8 cellular contexts compared by ENCODE assay signal in the genomic region with DNA sequence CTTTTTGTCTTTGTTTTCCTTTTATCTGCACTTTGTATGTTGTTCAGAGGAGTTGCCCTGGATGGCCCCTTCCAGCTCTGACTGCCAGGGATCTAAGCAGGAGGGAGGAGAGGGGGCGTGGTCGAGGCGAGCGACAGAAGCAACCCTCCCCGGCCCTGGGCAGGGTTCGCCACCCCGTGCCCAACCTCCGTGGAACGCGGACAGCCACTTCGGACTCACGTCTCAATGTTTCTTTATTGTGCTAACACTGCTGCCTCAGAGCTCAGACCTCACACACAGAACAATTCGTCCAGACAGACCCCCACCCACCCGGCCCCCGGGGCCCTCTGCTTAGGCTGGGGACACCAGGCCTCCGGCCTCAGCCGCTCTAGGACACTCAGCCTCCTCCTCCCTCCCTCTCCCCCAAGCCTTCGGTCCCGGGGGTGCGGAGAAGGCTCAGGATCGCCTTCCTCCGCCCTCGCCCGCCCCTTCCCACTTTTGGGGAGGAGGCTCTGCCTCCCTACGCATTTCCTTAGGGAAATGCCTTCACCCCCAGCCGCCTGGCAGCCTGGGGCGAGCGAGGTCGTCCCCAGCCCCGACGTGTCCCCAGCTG. TPM values are rescaled to one million over a fixed set of nuclear protein-coding genes. Genes with fewer than 3 reads are reported as not detected.
DNase-seq lines count a peak whose midpoint lies in the region; ATAC-seq, FAIRE-seq and TF ChIP-seq lines count a peak whose summit lies in the region.

No MANE protein-coding gene starts in this region.

- no peaks in the 10 kb centered on the region for H4K20me1 ChIP-seq in astrocyte (ENCODE audit: insufficient read depth, low read length)

- no peak overlapping the region for H4K12ac ChIP-seq in trophoblast cell (ENCODE audit: low read depth, low read length)

- peak overlapping the region; percentile 70 for H3K4me3 Mint-ChIP-seq in astrocyte (ENCODE audit: unreplicated experiment)

- no peaks in the 10 kb centered on the region for H3K36me3 Mint-ChIP-seq in astrocyte (ENCODE audit: low read depth, unreplicated experiment)

- H3K27me3 Mint-ChIP-seq in astrocyte (ENCODE audit: low read depth, unreplicated experiment), result peaks cover 5% of the 10 kb centered on the region

- no peak overlapping the region for H2BK12ac ChIP-seq in trophoblast cell (ENCODE audit: low read length)

- H3K27ac ChIP-seq in astrocyte (ENCODE audit: low read depth, low read length) (peak overlapping the region; percentile 83), trophoblast cell (ENCODE audit: low read depth, low read length) (no peak overlapping the region)

- intact Hi-C loops in left ventricle myocardium superior (cut with micrococcal nuclease), result no loop called here

- peak overlapping the region; percentile 71 for H3K27ac Mint-ChIP-seq in astrocyte (ENCODE audit: unreplicated experiment)

- no peaks in the 10 kb centered on the region for H3K79me1 ChIP-seq in trophoblast cell (ENCODE audit: low read length)

- peak overlapping the region; percentile 88 for H2AFZ ChIP-seq in astrocyte (ENCODE audit: low read depth, low read length)
- H2AFZ ChIP-seq in trophoblast cell (ENCODE audit: insufficient read depth, low read length, poor library complexity), result peak overlapping the region; percentile 55

- no peak overlapping the region for H3K18ac ChIP-seq in trophoblast cell (ENCODE audit: low read length)

- peaks cover 27% of the 10 kb centered on the region for H3K4me1 Mint-ChIP-seq in astrocyte (ENCODE audit: low read depth, unreplicated experiment)

- peak overlapping the region; percentile 63 for H3K4me3 ChIP-seq in AG04449 (ENCODE audit: low read depth, low read length)
- peak overlapping the region; percentile 59 for H3K4me3 ChIP-seq in astrocyte (ENCODE audit: insufficient read depth, low read depth, low read length)
- peak overlapping the region; percentile 67 for H3K4me3 ChIP-seq in trophoblast cell (ENCODE audit: low read depth, low read length)

- H2BK5ac ChIP-seq in trophoblast cell (ENCODE audit: low read depth, low read length, poor library complexity), result no peak overlapping the region

- no peak for DNase-seq in AG04449 (ENCODE audit: low read depth, low spot score)
- DNase-seq in NCI-H748 (lab: John Stamatoyannopoulos, UW; ENCODE audit: unreplicated experiment), result peak; percentile 68
- DNase-seq in astrocyte (ENCODE audit: low read depth), result peak; percentile 35
- DNase-seq in left ventricle myocardium superior, result peak; percentile 91
- no peak for DNase-seq in trophoblast cell
- no peak for DNase-seq in NCI-H1048 (lab: John Stamatoyannopoulos, UW)

- WGBS in trophoblast cell (ENCODE audit: extremely low coverage, insufficient coverage, insufficient read length), result no CpG with 5 or more reads among the region's 31 CpGs

- CTCF ChIA-PET in AG04449 (lab: Yijun Ruan, JAX), result interaction anchor here (0.7 to 5.5 kb wide), 8 partner anchors 13 to 153 kb away, joined by 3 to 57 read pairs (median 7); no protein-coding TSS in a partner anchor

- POLR2A ChIA-PET in AG04449 (lab: Yijun Ruan, JAX), result interaction anchor here (0.9 to 1.2 kb wide), 3 partner anchors 18 to 36 kb away, joined by 3 to 6 read pairs (median 3); no protein-coding TSS in a partner anchor

- H3K14ac ChIP-seq in trophoblast cell (ENCODE audit: low read length), result no peak overlapping the region

- no peak overlapping the region for H2AK5ac ChIP-seq in trophoblast cell (ENCODE audit: low read length)

- no peak overlapping the region for H4K8ac ChIP-seq in trophoblast cell (ENCODE audit: low read depth, low read length)

- FAIRE-seq in astrocyte (lab: Jason Lieb, UNC), result no peak

- no peaks in the 10 kb centered on the region for H3K79me2 ChIP-seq in astrocyte (ENCODE audit: insufficient read depth, low read length)
- H3K79me2 ChIP-seq in trophoblast cell (ENCODE audit: control insufficient read depth, insufficient read depth, low read length, poor library complexity), result no peaks in the 10 kb centered on the region

- no peak for TF ChIP-seq CTCF in AG04449 (IDR thresholded peaks at IDR 0.05; ENCODE audit: insufficient read depth, low read length, missing control alignments)
- no peak for TF ChIP-seq CTCF in astrocyte (IDR thresholded peaks at IDR 0.05; ENCODE audit: insufficient read depth, low read depth, low read length)

- H3K23ac ChIP-seq in trophoblast cell (ENCODE audit: low read length), result no peak overlapping the region

- H3K9me3 ChIP-seq in astrocyte (ENCODE audit: insufficient read depth, low read depth, low read length) (no peaks in the 10 kb centered on the region), trophoblast cell (ENCODE audit: insufficient read depth, low read depth, low read length) (peaks cover 5% of the 10 kb centered on the region)

- no peak overlapping the region for H3K4ac ChIP-seq in trophoblast cell (ENCODE audit: low read depth, low read length)

- peak overlapping the region; percentile 87 for H3K9ac ChIP-seq in astrocyte (ENCODE audit: low read length)
- no peak overlapping the region for H3K9ac ChIP-seq in trophoblast cell (ENCODE audit: low read length)

- H4K91ac ChIP-seq in trophoblast cell (ENCODE audit: low read depth, low read length), result no peak overlapping the region

- H3K4me2 ChIP-seq in astrocyte (ENCODE audit: low read length), result peak overlapping the region; percentile 89
- H3K4me2 ChIP-seq in trophoblast cell (ENCODE audit: low read length), result peak overlapping the region; percentile 83

- no peaks in the 10 kb centered on the region for H3K9me3 Mint-ChIP-seq in astrocyte (ENCODE audit: unreplicated experiment)

- peak; percentile 6 for ATAC-seq in GM19351 (IDR thresholded peaks at IDR 0.05; ENCODE audit: unreplicated experiment)
- peak; percentile 92 for ATAC-seq in left ventricle myocardium superior
- no peak for ATAC-seq in HG03457 (IDR thresholded peaks at IDR 0.05; ENCODE audit: unreplicated experiment)

- H3K4me1 ChIP-seq in astrocyte (ENCODE audit: insufficient read depth, low read length) (peaks cover 42% of the 10 kb centered on the region), trophoblast cell (ENCODE audit: control insufficient read depth in 1 of 2, insufficient read depth in 2 of 2, low read length in 2 of 2) (peaks cover 8 to 9% of the 10 kb centered on the region in 2 experiments)

- no peaks in the 10 kb centered on the region for H3K36me3 ChIP-seq in astrocyte (ENCODE audit: insufficient read depth, low read length)
- no peaks in the 10 kb centered on the region for H3K36me3 ChIP-seq in trophoblast cell (ENCODE audit: control insufficient read depth in 1 of 2, insufficient read depth in 2 of 2, low read length in 2 of 2)

- H3K27me3 ChIP-seq in astrocyte (ENCODE audit: insufficient read depth, low read length) (no peaks in the 10 kb centered on the region), trophoblast cell (ENCODE audit: insufficient read depth, low read length) (peaks cover 20% of the 10 kb centered on the region)

- no peak overlapping the region for H2BK120ac ChIP-seq in trophoblast cell (ENCODE audit: insufficient read depth, low read length, poor library complexity)

RNA-seq across cellular contexts. Expression of gene VSIG8, which starts 8.3 kb away (rescaled TPM):
- total RNA-seq in astrocyte (not detected in 2 replicates), left ventricle myocardium superior (not detected)
- polyA plus RNA-seq in trophoblast cell (2013), result 0.03 TPM in 2 replicates

RNA-seq across cellular contexts. Expression of gene SLAMF8, which starts 27.5 kb away (rescaled TPM):
- 1.7 and 3.6 TPM in 2 replicates for total RNA-seq in astrocyte
- total RNA-seq in left ventricle myocardium superior, result 2.4 TPM
- polyA plus RNA-seq in trophoblast cell (2013), result 0.42 and 0.51 TPM in 2 replicates

RNA-seq across cellular contexts. Expression of gene CFAP45, which starts 45.8 kb away (rescaled TPM):
- total RNA-seq in astrocyte (3.2 and 4.3 TPM in 2 replicates), left ventricle myocardium superior (1.7 TPM)
- 2.0 and 2.1 TPM in 2 replicates for polyA plus RNA-seq in trophoblast cell (2013)

RNA-seq across cellular contexts. Expression of gene FCRL6, which starts 52.0 kb away (rescaled TPM):
- total RNA-seq in astrocyte (not detected in 2 replicates), left ventricle myocardium superior (0.82 TPM)
- not detected in 2 replicates for polyA plus RNA-seq in trophoblast cell (2013)

Comparison
In these comparisons a context has a peak if more than half of its experiments do, and no peak if none do; other contexts are left out.
1. DNase-seq: peak in NCI-H748 (single experiment), astrocyte (single experiment) and left ventricle myocardium superior (single experiment); none in AG04449 (single experiment), trophoblast cell (0 of 2) and NCI-H1048 (single experiment).
2. Peak in every context shown above with its lines, with median percentiles within 50 percentile points of each other: H3K4me3 ChIP-seq.